In genomic region chr3:130136337-130136736, GRCh38 we compare ENCODE assay signal across 11 cellular contexts. TPM values are rescaled to one million over a fixed set of nuclear protein-coding genes. Genes with fewer than 3 reads are reported as not detected.
DNase-seq lines count a peak whose midpoint lies in the region; TF ChIP-seq lines count a peak whose summit lies in the region.
"Not testable (repeated sequence)": the region's sequence is repeated elsewhere in the genome, so short reads cannot be mapped to it uniquely, and the experiment has no call there.
"Had no signal": no experiment of that assay in that cellular context is flagged by ENCODE, and none has a peak within 500 bp of the region (broad histone marks: within the 10 kb centered on the region; RNA-seq: fewer than 3 reads in every experiment).

No MANE protein-coding gene starts in this region.

- H2AFZ ChIP-seq in GM23248, PC-9, parathyroid adenoma: not testable (repeated sequence)

- H3K4me1 ChIP-seq in GM23248 (ENCODE audit: insufficient read depth); PC-9 (replicated peaks; ENCODE audit: insufficient read depth); parathyroid adenoma: not testable (repeated sequence)

- DNase-seq in GM23248, result peak; percentile 2
- peak; percentile 17 for DNase-seq in HT-29 (ENCODE audit: low spot score)
- not testable (repeated sequence) for DNase-seq in PC-9; mesothelial cell of epicardium (ENCODE audit: low spot score in 2 of 2, unreplicated experiment in 2 of 2)
- peak; percentile 31 for DNase-seq in amniotic epithelial cell (ENCODE audit: low read depth)
- DNase-seq in fibroblast of villous mesenchyme (ENCODE audit: low read depth), result peak; percentile 20

- H3K36me3 Mint-ChIP-seq in mesothelial cell of epicardium, result not testable (repeated sequence)

- not testable (repeated sequence) for H3K9ac ChIP-seq in GM23248, parathyroid adenoma

- not testable (repeated sequence) for H3K9me3 ChIP-seq in GM23248 (ENCODE audit: low read depth); PC-9 (ENCODE audit: insufficient read depth, low read depth); parathyroid adenoma (ENCODE audit: control insufficient read depth, low read length)

- CTCF ChIA-PET in PC-9 (lab: Charles Lee), result not testable (repeated sequence)

- not testable (repeated sequence) for H3K27me3 ChIP-seq in GM23248 (replicated peaks; ENCODE audit: insufficient read depth); PC-9 (ENCODE audit: insufficient read depth, low read depth); parathyroid adenoma (ENCODE audit: control insufficient read depth, insufficient read depth, low read length)

- not testable (repeated sequence) for H3K4me2 ChIP-seq in GM23248 (ENCODE audit: unreplicated experiment); PC-9; parathyroid adenoma (ENCODE audit: low read length)

- not testable (repeated sequence) for H3K4me3 Mint-ChIP-seq in mesothelial cell of epicardium

- WGBS in GM23248 (ENCODE audit: low coverage in 1 of 2, low lambda C conversion rate in 2 of 2, missing lambda C conversion rate in 2 of 2), 2 experiments, result 53 to 61% methylated on average over 7 of the region's 7 CpGs

- TF ChIP-seq CTCF in PC-9 (conservative IDR thresholded peaks at IDR 0.05) (peak; percentile 29; the same call in 1 of the 2 replicates), fibroblast of villous mesenchyme (IDR thresholded peaks at IDR 0.05; ENCODE audit: insufficient read depth, low read depth, low read length) (peak; percentile 24), parathyroid adenoma (IDR thresholded peaks at IDR 0.05) (peak; percentile 37)
- not testable (repeated sequence) for TF ChIP-seq CTCF in mesothelial cell of epicardium (IDR thresholded peaks at IDR 0.05; ENCODE audit: unreplicated experiment)

- not testable (repeated sequence) for H3K4me3 ChIP-seq in GM23248; PC-9; fibroblast of villous mesenchyme (ENCODE audit: low read depth, low read length); parathyroid adenoma (ENCODE audit: low read depth, low read length)

- H4K20me1 ChIP-seq in GM23248 (ENCODE audit: insufficient read depth); PC-9 (ENCODE audit: insufficient read depth): not testable (repeated sequence)

- BruUV-seq in PC-9 (replicated peaks; lab: Mats Ljungman, UMichigan), result not testable (repeated sequence)

- not testable (repeated sequence) for H3F3A ChIP-seq in GM23248 (ENCODE audit: insufficient read depth); PC-9 (ENCODE audit: insufficient read depth, low read depth)

- intact Hi-C loops in PC-9 (cut with micrococcal nuclease; ENCODE audit: unreplicated experiment), result not testable (repeated sequence)

- peaks cover 42% of the 10 kb centered on the region for H3K4me1 Mint-ChIP-seq in mesothelial cell of epicardium

- H3K79me2 ChIP-seq in GM23248 (ENCODE audit: insufficient read depth); PC-9 (ENCODE audit: low read depth); parathyroid adenoma: not testable (repeated sequence)

- peak overlapping the region; percentile 48 for H3K27ac Mint-ChIP-seq in mesothelial cell of epicardium

- not testable (repeated sequence) for H3K9me3 Mint-ChIP-seq in mesothelial cell of epicardium

- H3K36me3 ChIP-seq in GM23248 (ENCODE audit: low read depth); PC-9 (ENCODE audit: low read depth); parathyroid adenoma (ENCODE audit: control insufficient read depth, insufficient read depth, low read length): not testable (repeated sequence)

- in situ Hi-C loops in GM23248 (cut with MboI), result loop anchor here (25.0 kb wide), 1 partner anchor 101 kb away; no protein-coding TSS in a partner anchor

- H3K9me2 ChIP-seq in GM23248 (ENCODE audit: insufficient read depth); PC-9 (ENCODE audit: insufficient read depth): not testable (repeated sequence)

- H3K27me3 Mint-ChIP-seq in mesothelial cell of epicardium (ENCODE audit: low read depth), result not testable (repeated sequence)

- H3K27ac ChIP-seq in GM23248, PC-9, parathyroid adenoma: not testable (repeated sequence)

- POLR2A ChIA-PET in PC-9 (lab: Charles Lee; ENCODE audit: unreplicated experiment), result not testable (repeated sequence)

RNA-seq across cellular contexts. Expression of gene ALG1L2, which starts 54.7 kb away (rescaled TPM):
- not detected in 2 replicates for total RNA-seq in GM23248 (2014; rRNA removed; shearing (Covaris generic))
- 0.49 and 0.63 TPM in 2 replicates for polyA plus RNA-seq in GM23248 (2016; fragmentation: Nextera tagmentation; extraction: Ambion mirVana)
- not detected in 2 replicates for total RNA-seq in HT-29 (2014; rRNA removed; shearing (Covaris generic))
- total RNA-seq in PC-9 (2021) (2.2 and 2.6 TPM in 2 replicates), fibroblast of villous mesenchyme (0.86 TPM in 1 of 2 replicates, not detected in the other), mesothelial cell of epicardium (1.8 to 3.1 TPM (median 2.8 TPM) in 3 replicates)
- total RNA-seq: HT1080 had no signal
- polyA plus RNA-seq: A549; CD4-positive, alpha-beta memory T cell; SK-N-SH had no signal
